Comparison of ENCODE assay signal across 8 cellular contexts in genomic region chr14:91835197-91835919, GRCh38. TPM values are rescaled to one million over a fixed set of nuclear protein-coding genes. Genes with fewer than 3 reads are reported as not detected.
DNase-seq lines count a peak whose midpoint lies in the region; TF ChIP-seq lines count a peak whose summit lies in the region.

No MANE protein-coding gene starts in this region.

- H3K27me3 Mint-ChIP-seq in T-helper 2 cell treated with Interferon-gamma antibody and Interleukin-4, amounts not matched to agents 5 μg/mL and 100 μg/mL, for 36 hours (ENCODE audit: low read depth): peaks cover 14% of the 10 kb centered on the region

- no peak for TF ChIP-seq EP300 in suprapubic skin (IDR thresholded peaks at IDR 0.05)

- no peaks in the 10 kb centered on the region for H3K9me3 Mint-ChIP-seq in T-helper 2 cell treated with Interferon-gamma antibody and Interleukin-4, amounts not matched to agents 5 μg/mL and 100 μg/mL, for 36 hours

- H3K27me3 ChIP-seq in HAP-1 (ENCODE audit: low read depth) (no peaks in the 10 kb centered on the region; the same call in 1 of the 2 replicates), iPS-15b (ENCODE audit: control insufficient read depth, insufficient read depth, low read length) (peaks cover 4% of the 10 kb centered on the region), suprapubic skin (no peaks in the 10 kb centered on the region)

- WGBS in suprapubic skin: 21% methylated on average over 8 of the region's 19 CpGs

- no peaks in the 10 kb centered on the region for H3K36me3 ChIP-seq in HAP-1 (replicated peaks)
- H3K36me3 ChIP-seq in iPS-15b (ENCODE audit: control insufficient read depth, insufficient read depth, low read length): no peaks in the 10 kb centered on the region
- no peaks in the 10 kb centered on the region for H3K36me3 ChIP-seq in suprapubic skin

- no peak for TF ChIP-seq POLR2A in suprapubic skin (IDR thresholded peaks at IDR 0.05)

- no peak overlapping the region for H3K9ac ChIP-seq in iPS-15b (ENCODE audit: low read depth, low read length)

- peak overlapping the region; percentile 47 for H3K4me3 Mint-ChIP-seq in T-helper 2 cell treated with Interferon-gamma antibody and Interleukin-4, amounts not matched to agents 5 μg/mL and 100 μg/mL, for 36 hours

- peak overlapping the region; percentile 84 for H3K27ac ChIP-seq in suprapubic skin

- H3K27ac Mint-ChIP-seq in T-helper 2 cell treated with Interferon-gamma antibody and Interleukin-4, amounts not matched to agents 5 μg/mL and 100 μg/mL, for 36 hours: no peak overlapping the region

- H3K4me1 Mint-ChIP-seq in T-helper 2 cell treated with Interferon-gamma antibody and Interleukin-4, amounts not matched to agents 5 μg/mL and 100 μg/mL, for 36 hours (ENCODE audit: low read depth): peaks cover 48% of the 10 kb centered on the region

- H3K9me3 ChIP-seq in HAP-1 (no peaks in the 10 kb centered on the region), iPS-15b (ENCODE audit: control insufficient read depth, insufficient read depth, low read length) (no peaks in the 10 kb centered on the region), suprapubic skin (no peaks in the 10 kb centered on the region)

- H3K4me1 ChIP-seq in HAP-1 (peaks cover 36% of the 10 kb centered on the region), iPS-15b (ENCODE audit: control insufficient read depth, insufficient read depth, low read length) (peaks cover 15% of the 10 kb centered on the region), suprapubic skin (peaks cover 8% of the 10 kb centered on the region)

- peak; percentile 29 for DNase-seq in GM12865 (ENCODE audit: low read depth)
- DNase-seq in HAP-1 (ENCODE audit: low spot score in 2 of 2): no peak
- no peak for DNase-seq in T-helper 2 cell treated with Interferon-gamma antibody and Interleukin-4, amounts not matched to agents 5 μg/mL and 100 μg/mL, for 36 hours (ENCODE audit: low spot score)
- DNase-seq in suprapubic skin (ENCODE audit: low spot score in 2 of 2): no peak
- no peak for DNase-seq in KG1 (lab: John Stamatoyannopoulos, UW)
- no peak for DNase-seq in NCI-H1092 treated with DMSO at 0.1 percent for 48 hours (lab: John Stamatoyannopoulos, UW)
- no peak for DNase-seq in medulla oblongata (ENCODE audit: extremely low spot score)

- no peak for TF ChIP-seq CTCF in GM12865 (IDR thresholded peaks at IDR 0.05; ENCODE audit: insufficient read depth, low read depth, low read length, missing control alignments)
- no peak for TF ChIP-seq CTCF in suprapubic skin (IDR thresholded peaks at IDR 0.05)

- peaks cover 68% of the 10 kb centered on the region for H3K36me3 Mint-ChIP-seq in T-helper 2 cell treated with Interferon-gamma antibody and Interleukin-4, amounts not matched to agents 5 μg/mL and 100 μg/mL, for 36 hours (ENCODE audit: low read depth)

- H3K4me3 ChIP-seq in GM12865 (ENCODE audit: low read depth, low read length) (peak overlapping the region; percentile 68; the same call in 1 of the 2 replicates), HAP-1 (peak overlapping the region; percentile 55), iPS-15b (ENCODE audit: low read depth, low read length) (peak overlapping the region; percentile 70), suprapubic skin (peak overlapping the region; percentile 77)

- in situ Hi-C loops in HAP-1 (cut with MboI; ENCODE audit: low sequenced_read_pairs): no loop called here

RNA-seq across cellular contexts. Expression of gene TC2N, which starts 32.0 kb away (rescaled TPM):
- total RNA-seq in suprapubic skin: 10 to 100 TPM; 28.0 to 61.7 (median 33.4) TPM
